Comparison of ENCODE assay signal across 8 cellular contexts in genomic region chr2:191014653-191015020, GRCh38. TPM values are rescaled to one million over a fixed set of nuclear protein-coding genes. Genes with fewer than 3 reads are reported as not detected.
DNase-seq lines count a peak whose midpoint lies in the region; ATAC-seq and TF ChIP-seq lines count a peak whose summit lies in the region.

No MANE protein-coding gene starts in this region.

- H3K9ac ChIP-seq in duodenal mucosa (ENCODE audit: low read depth in 1 of 2, low read length in 2 of 2), result peak overlapping the region; percentile 58 to 74

- WGBS in prostate gland, result 47% methylated on average over 4 of the region's 4 CpGs

- H3K27me3 ChIP-seq in GM06990 (replicated peaks; ENCODE audit: control insufficient read depth, insufficient read depth, low read length), result no peaks in the 10 kb centered on the region
- H3K27me3 ChIP-seq in duodenal mucosa (ENCODE audit: control insufficient read depth in 1 of 2, insufficient read depth in 2 of 2, low read length in 2 of 2), result no peaks in the 10 kb centered on the region
- H3K27me3 ChIP-seq in prostate gland (replicated peaks; ENCODE audit: insufficient read depth), result no peaks in the 10 kb centered on the region

- H3K27ac ChIP-seq in duodenal mucosa (ENCODE audit: low read depth, low read length) (peak overlapping the region; percentile 86), prostate gland (peak overlapping the region; percentile 92 to 94)

- H3K9me3 ChIP-seq in duodenal mucosa (ENCODE audit: control insufficient read depth in 1 of 2, low read length in 2 of 2), result no peaks in the 10 kb centered on the region
- no peaks in the 10 kb centered on the region for H3K9me3 ChIP-seq in prostate gland

- H3K36me3 ChIP-seq in GM06990 (ENCODE audit: control insufficient read depth, insufficient read depth, low read length), result peaks cover 14% of the 10 kb centered on the region
- H3K36me3 ChIP-seq in duodenal mucosa (ENCODE audit: control insufficient read depth in 1 of 2, insufficient read depth in 2 of 2, low read length in 2 of 2), result peaks cover 10 to 13% of the 10 kb centered on the region in 2 donors
- H3K36me3 ChIP-seq in prostate gland, result no peaks in the 10 kb centered on the region

- DNase-seq in GM06990 (ENCODE audit: extremely low read depth, insufficient read length) (no peak), prostate gland (ENCODE audit: low spot score) (no peak), EL (no peak), NCI-H510A treated with DMSO at 0.1 percent for 48 hours (lab: John Stamatoyannopoulos, UW) (no peak), HK-2 (ENCODE audit: unreplicated experiment) (no peak)

- peaks cover 23 to 26% of the 10 kb centered on the region in 2 donors for H3K4me1 ChIP-seq in duodenal mucosa (ENCODE audit: control insufficient read depth in 1 of 2, insufficient read depth in 2 of 2, low read length in 2 of 2)
- peaks cover 2% of the 10 kb centered on the region for H3K4me1 ChIP-seq in prostate gland (replicated peaks)

- TF ChIP-seq CTCF in GM06990 (IDR thresholded peaks at IDR 0.05; ENCODE audit: insufficient read depth, low read length, poor library complexity, severe bottlenecking), result no peak
- no peak for TF ChIP-seq CTCF in prostate gland (IDR thresholded peaks at IDR 0.05)

- H3K4me3 ChIP-seq in GM06990 (replicated peaks; ENCODE audit: low read depth, low read length), result peak overlapping the region; percentile 59
- peak overlapping the region; percentile 91 to 99 for H3K4me3 ChIP-seq in duodenal mucosa (ENCODE audit: low read depth in 1 of 2, low read length in 2 of 2)
- peak overlapping the region; percentile 83 to 99 for H3K4me3 ChIP-seq in prostate gland

- intact Hi-C loops in prostate gland (cut with DNase I), result loop anchor here (5.0 kb wide), 1 partner anchor 132 kb away; the partner anchor contains the start of gene GLS

- TF ChIP-seq POLR2A in prostate gland (IDR thresholded peaks at IDR 0.05), result no peak

- ATAC-seq in HG03432 (IDR thresholded peaks at IDR 0.05; ENCODE audit: unreplicated experiment), result peak; percentile 3
- ATAC-seq in GM19452 (IDR thresholded peaks at IDR 0.05; ENCODE audit: unreplicated experiment), result no peak

RNA-seq across cellular contexts. Expression of gene STAT1, which starts 0.7 kb away (rescaled TPM):
- 10 to 100 TPM; 53.3 to 64.1 TPM for total RNA-seq in prostate gland
